8 cellular contexts compared by ENCODE assay signal in the genomic region with DNA sequence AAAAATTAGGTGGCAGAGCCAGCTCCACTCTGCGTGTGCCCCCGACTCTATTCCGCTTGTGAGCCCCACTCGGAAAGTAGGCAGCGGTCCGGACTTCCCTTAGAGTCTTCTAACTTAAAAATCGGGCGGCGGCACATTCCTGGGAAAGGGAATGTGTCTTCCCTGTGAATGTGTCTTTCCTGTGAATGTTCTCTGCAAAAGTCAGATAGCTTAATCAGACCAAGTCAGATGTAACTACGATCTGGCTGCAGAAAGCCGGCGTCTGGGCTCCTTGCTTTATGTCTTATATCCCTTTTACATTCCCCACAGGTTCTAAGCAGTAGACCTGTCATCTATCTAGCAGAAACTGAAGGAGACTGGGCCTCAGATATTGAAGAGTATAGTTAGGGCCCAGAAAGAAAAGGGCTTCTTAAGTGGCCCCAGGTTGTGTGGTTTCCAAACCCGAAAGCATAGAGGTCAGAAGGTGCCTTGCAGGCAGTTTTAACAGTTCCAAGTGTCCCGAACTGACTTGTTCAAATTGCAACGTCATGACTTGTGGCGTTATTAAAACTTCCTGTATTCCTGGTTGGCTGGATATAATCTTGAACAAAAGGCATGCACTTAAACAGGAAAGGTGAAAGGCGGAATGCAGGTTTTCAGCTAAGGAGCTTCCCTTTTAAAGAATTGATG. TPM values are rescaled to one million over a fixed set of nuclear protein-coding genes. Genes with fewer than 3 reads are reported as not detected.
DNase-seq lines count a peak whose midpoint lies in the region; ATAC-seq and TF ChIP-seq lines count a peak whose summit lies in the region.

No MANE protein-coding gene starts in this region.

- 1% methylated on average over 17 of the region's 17 CpGs for WGBS in heart right ventricle, 2 donors
- WGBS in trophoblast cell (ENCODE audit: extremely low coverage, insufficient coverage, insufficient read length) = no CpG with 5 or more reads among the region's 17 CpGs

- peak overlapping the region; percentile 85 for H3K4me3 Mint-ChIP-seq in activated naive CD8-positive, alpha-beta T cell treated with anti-CD3 and anti-CD28 coated beads, Interleukin-2, amount 10 ng/mL, durations not matched to agents 7 days and 5 days

- peak overlapping the region; percentile 86 for H3K27ac Mint-ChIP-seq in activated naive CD8-positive, alpha-beta T cell treated with anti-CD3 and anti-CD28 coated beads, Interleukin-2, amount 10 ng/mL, durations not matched to agents 7 days and 5 days

- H3K4ac ChIP-seq in trophoblast cell (ENCODE audit: low read depth, low read length) = peak overlapping the region; percentile 19

- no peak for TF ChIP-seq CTCF in NB4 (IDR thresholded peaks at IDR 0.05; ENCODE audit: low read depth, low read length)
- TF ChIP-seq CTCF in heart right ventricle (IDR thresholded peaks at IDR 0.05) = no peak

- no peak overlapping the region for H3K23ac ChIP-seq in trophoblast cell (ENCODE audit: low read length)

- H3K27me3 Mint-ChIP-seq in activated naive CD8-positive, alpha-beta T cell treated with anti-CD3 and anti-CD28 coated beads, Interleukin-2, amount 10 ng/mL, durations not matched to agents 7 days and 5 days = no peaks in the 10 kb centered on the region

- no peaks in the 10 kb centered on the region for H3K27me3 ChIP-seq in heart right ventricle
- no peaks in the 10 kb centered on the region for H3K27me3 ChIP-seq in trophoblast cell (ENCODE audit: insufficient read depth, low read length)

- H3K9me3 ChIP-seq in heart right ventricle (no peaks in the 10 kb centered on the region), trophoblast cell (ENCODE audit: insufficient read depth, low read depth, low read length) (no peaks in the 10 kb centered on the region)

- TF ChIP-seq POLR2A in NB4 (IDR thresholded peaks at IDR 0.05; ENCODE audit: extremely low read depth, insufficient read length) = no peak

- H3K4me1 ChIP-seq in heart right ventricle (peaks cover 15 to 76% (median 64%) of the 10 kb centered on the region in 9 donors), trophoblast cell (ENCODE audit: control insufficient read depth in 1 of 2, insufficient read depth in 2 of 2, low read length in 2 of 2) (peaks cover 5 to 10% of the 10 kb centered on the region in 2 experiments)

- peak overlapping the region; percentile 98 for H2BK5ac ChIP-seq in trophoblast cell (ENCODE audit: low read depth, low read length, poor library complexity)

- ATAC-seq in GM21528 (IDR thresholded peaks at IDR 0.05; ENCODE audit: low FRiP score, unreplicated experiment) (peak; percentile 29), heart right ventricle (peak; percentile 46 to 67 (median 58))
- peak; percentile 5 for ATAC-seq in activated naive CD8-positive, alpha-beta T cell treated with anti-CD3 and anti-CD28 coated beads, Interleukin-2, amount 10 ng/mL, durations not matched to agents 7 days and 5 days (ENCODE audit: low read depth)

- H2BK120ac ChIP-seq in trophoblast cell (ENCODE audit: insufficient read depth, low read length, poor library complexity) = peak overlapping the region; percentile 99

- H3K4me2 ChIP-seq in trophoblast cell (ENCODE audit: low read length) = peak overlapping the region; percentile 66

- H3K36me3 ChIP-seq in heart right ventricle (peaks cover 0 to 28% (median 6%) of the 10 kb centered on the region in 9 donors), trophoblast cell (ENCODE audit: control insufficient read depth in 1 of 2, insufficient read depth in 2 of 2, low read length in 2 of 2) (peaks cover 0 to 2% of the 10 kb centered on the region in 2 experiments)

- peaks cover 10% of the 10 kb centered on the region for H3K36me3 Mint-ChIP-seq in activated naive CD8-positive, alpha-beta T cell treated with anti-CD3 and anti-CD28 coated beads, Interleukin-2, amount 10 ng/mL, durations not matched to agents 7 days and 5 days

- H3K27ac ChIP-seq in heart right ventricle (peak overlapping the region; percentile 98 to 100 (median 99)), trophoblast cell (ENCODE audit: low read depth, low read length) (peak overlapping the region; percentile 99)

- intact Hi-C loops in heart right ventricle (cut with DNase I) = loop anchor here in 4 of 10 donors (1.0 to 10.0 kb wide), 5 partner anchors 31 to 319 kb away; partner anchors contain the start of gene NETO2 (in 1 of the 4)

- DNase-seq in EH (ENCODE audit: low read depth) = peak; percentile 59
- DNase-seq in NB4 (ENCODE audit: low read depth) = peak; percentile 92
- no peak for DNase-seq in activated naive CD8-positive, alpha-beta T cell treated with anti-CD3 and anti-CD28 coated beads, Interleukin-2, amount 10 ng/mL, durations not matched to agents 7 days and 5 days
- DNase-seq in heart right ventricle = peak in 1 of 2 donors; percentile 36
- DNase-seq in trophoblast cell = peak; percentile 79 to 94
- no peak for DNase-seq in activated gamma-delta T cell (lab: John Stamatoyannopoulos, UW)
- no peak for DNase-seq in NCI-H1048 (lab: John Stamatoyannopoulos, UW)

- H3K79me2 ChIP-seq in trophoblast cell (ENCODE audit: control insufficient read depth, insufficient read depth, low read length, poor library complexity) = peaks cover 12% of the 10 kb centered on the region

- peaks cover 23% of the 10 kb centered on the region for H3K4me1 Mint-ChIP-seq in activated naive CD8-positive, alpha-beta T cell treated with anti-CD3 and anti-CD28 coated beads, Interleukin-2, amount 10 ng/mL, durations not matched to agents 7 days and 5 days

- peak overlapping the region; percentile 9 for H2AK5ac ChIP-seq in trophoblast cell (ENCODE audit: low read length)

- H3K14ac ChIP-seq in trophoblast cell (ENCODE audit: low read length) = peak overlapping the region; percentile 94

- H2BK12ac ChIP-seq in trophoblast cell (ENCODE audit: low read length) = peak overlapping the region; percentile 8

- peak overlapping the region; percentile 81 for H3K9ac ChIP-seq in trophoblast cell (ENCODE audit: low read length)

- H4K8ac ChIP-seq in trophoblast cell (ENCODE audit: low read depth, low read length) = peak overlapping the region; percentile 99

- H4K91ac ChIP-seq in trophoblast cell (ENCODE audit: low read depth, low read length) = peak overlapping the region; percentile 95

- POLR2A ChIA-PET in activated naive CD8-positive, alpha-beta T cell treated with anti-CD3 and anti-CD28 coated beads, Interleukin-2, amount 10 ng/mL, durations not matched to agents 7 days and 5 days (lab: Charles Lee) = interaction anchor here (0.6 to 2.2 kb wide), 7 partner anchors 12 to 488 kb away, joined by 3 to 10 read pairs (median 3); partner anchors contain the start of gene DNAJA2

- peaks cover 13% of the 10 kb centered on the region for H3K79me1 ChIP-seq in trophoblast cell (ENCODE audit: low read length)

- H3K18ac ChIP-seq in trophoblast cell (ENCODE audit: low read length) = peak overlapping the region; percentile 88

- H2AFZ ChIP-seq in trophoblast cell (ENCODE audit: insufficient read depth, low read length, poor library complexity) = peak overlapping the region; percentile 92

- H3K9me3 Mint-ChIP-seq in activated naive CD8-positive, alpha-beta T cell treated with anti-CD3 and anti-CD28 coated beads, Interleukin-2, amount 10 ng/mL, durations not matched to agents 7 days and 5 days = no peaks in the 10 kb centered on the region

- peak overlapping the region; percentile 67 for H4K12ac ChIP-seq in trophoblast cell (ENCODE audit: low read depth, low read length)

- H3K4me3 ChIP-seq in NB4 (ENCODE audit: low read depth, low read length) = peak overlapping the region; percentile 94
- H3K4me3 ChIP-seq in heart right ventricle = peak overlapping the region; percentile 53 to 97 (median 88)
- H3K4me3 ChIP-seq in trophoblast cell (ENCODE audit: low read depth, low read length) = peak overlapping the region; percentile 89

RNA-seq across cellular contexts. Expression of gene PHKB, which starts 0.6 kb away (rescaled TPM):
- total RNA-seq in activated naive CD8-positive, alpha-beta T cell treated with anti-CD3 and anti-CD28 coated beads, Interleukin-2, amount 10 ng/mL, durations not matched to agents 7 days and 5 days = 10 to 100 TPM; 37.5 to 39.3 TPM
- 10 to 100 TPM; 61.2 to 76.6 (median 64.5) TPM for total RNA-seq in heart right ventricle
- 10 to 100 TPM; 16.9 to 20.0 TPM for polyA plus RNA-seq in heart right ventricle
- polyA plus RNA-seq in trophoblast cell (2013) = 31.8 and 34.5 TPM in 2 replicates

RNA-seq across cellular contexts. Expression of gene ITFG1, which starts 0.9 kb away (rescaled TPM):
- 10 to 100 TPM; 22.1 to 24.9 TPM for total RNA-seq in activated naive CD8-positive, alpha-beta T cell treated with anti-CD3 and anti-CD28 coated beads, Interleukin-2, amount 10 ng/mL, durations not matched to agents 7 days and 5 days
- total RNA-seq in heart right ventricle = 10 to 100 TPM; 64.2 to 94.5 (median 75.4) TPM
- polyA plus RNA-seq in heart right ventricle = 10 to 100 TPM; 10.1 to 28.1 TPM
- 66.9 and 68.4 TPM in 2 replicates for polyA plus RNA-seq in trophoblast cell (2013)

Comparison
In these comparisons a context has a peak if more than half of its experiments do, and no peak if none do; other contexts are left out.
1. DNase-seq: peak in EH (single experiment), NB4 (single experiment) and trophoblast cell (2 of 2); none in activated naive CD8-positive, alpha-beta T cell treated with anti-CD3 and anti-CD28 coated beads, Interleukin-2, amount 10 ng/mL, durations not matched to agents 7 days and 5 days (single experiment), activated gamma-delta T cell (single experiment) and NCI-H1048 (single experiment).
2. ATAC-seq: peak in every context shown above with its lines; median percentile 58 in heart right ventricle; 29 in GM21528; 5 in activated naive CD8-positive, alpha-beta T cell treated with anti-CD3 and anti-CD28 coated beads, Interleukin-2, amount 10 ng/mL, durations not matched to agents 7 days and 5 days.
3. Peak in every context shown above with its lines, with median percentiles within 50 percentile points of each other: H3K4me3 ChIP-seq.